ENCODE assay signal across 17 cellular contexts in the genomic region with DNA sequence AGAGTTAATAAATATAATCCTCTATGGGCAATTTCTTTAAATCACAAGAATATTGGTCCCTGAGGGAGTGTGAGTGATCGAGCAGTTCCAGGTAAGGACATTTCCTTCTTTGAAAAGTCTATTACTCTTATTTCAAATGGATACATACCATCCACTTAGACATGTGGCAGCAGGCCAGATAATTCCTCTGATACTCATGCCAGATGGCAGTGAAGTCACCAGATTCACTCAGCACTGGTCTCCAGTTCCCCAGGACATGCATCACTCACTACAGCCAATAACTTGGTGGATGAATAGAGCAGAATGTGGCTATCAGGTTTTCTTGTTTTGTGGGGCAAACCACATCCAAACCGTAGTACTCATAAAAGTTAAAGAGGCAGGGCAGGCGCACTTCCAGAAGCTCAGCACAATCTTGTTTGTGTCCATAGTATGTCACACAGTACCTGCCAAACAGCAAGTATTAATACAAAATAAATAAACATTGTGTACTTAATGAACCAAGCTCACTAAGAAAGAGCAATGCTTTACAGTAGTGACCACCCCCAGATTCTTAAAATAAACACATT.
DNase-seq lines count a peak whose midpoint lies in the region; ATAC-seq and TF ChIP-seq lines count a peak whose summit lies in the region.
"Had no signal": no experiment of that assay in that cellular context is flagged by ENCODE, and none has a peak within 500 bp of the region (broad histone marks: within the 10 kb centered on the region; RNA-seq: fewer than 3 reads in every experiment).

No MANE protein-coding gene starts in this region.

- H3K27ac ChIP-seq in RWPE2 (ENCODE audit: poor library complexity, severe bottlenecking) (no peak overlapping the region), left lung (no peak overlapping the region)
- H3K27ac ChIP-seq: gastroesophageal sphincter, tibial nerve had no signal

- H3K36me3 ChIP-seq in MG63 (no peaks in the 10 kb centered on the region), RWPE2 (ENCODE audit: low read depth) (no peaks in the 10 kb centered on the region), left lung (no peaks in the 10 kb centered on the region)
- H3K36me3 ChIP-seq: gastroesophageal sphincter, tibial nerve had no signal

- H3K9me3 ChIP-seq in MG63 = no peaks in the 10 kb centered on the region
- no peaks in the 10 kb centered on the region for H3K9me3 ChIP-seq in RWPE2 (ENCODE audit: severe bottlenecking)
- no peaks in the 10 kb centered on the region for H3K9me3 ChIP-seq in left lung

- peak; percentile 45; the same call in 1 of the 3 replicates for ATAC-seq in RWPE2 (ENCODE audit: low read depth)
- ATAC-seq in HG03457 (IDR thresholded peaks at IDR 0.05; ENCODE audit: unreplicated experiment) = no peak
- ATAC-seq in left lung = no peak
- no peak for ATAC-seq in GM21515 (IDR thresholded peaks at IDR 0.05; ENCODE audit: unreplicated experiment)
- ATAC-seq: gastroesophageal sphincter, K562, right cardiac atrium had no signal

- intact Hi-C loops in left lung (cut with DNase I) = no loop called here

- TF ChIP-seq CTCF in RWPE2 (IDR thresholded peaks at IDR 0.05; ENCODE audit: poor library complexity, severe bottlenecking) = no peak
- TF ChIP-seq CTCF in left lung (IDR thresholded peaks at IDR 0.05) = no peak

- H3K27me3 ChIP-seq in MG63 = no peaks in the 10 kb centered on the region
- H3K27me3 ChIP-seq in RWPE2 (ENCODE audit: insufficient read depth, poor library complexity, severe bottlenecking) = no peaks in the 10 kb centered on the region
- no peaks in the 10 kb centered on the region for H3K27me3 ChIP-seq in left lung
- H3K27me3 ChIP-seq: gastroesophageal sphincter, tibial nerve had no signal

- peak; percentile 85 for DNase-seq in DMS53 (lab: John Stamatoyannopoulos, UW)
- peak; percentile 7 for DNase-seq in MG63
- peak; percentile 88 for DNase-seq in NCI-H2196 (lab: John Stamatoyannopoulos, UW; ENCODE audit: unreplicated experiment)
- no peak for DNase-seq in RWPE2 (ENCODE audit: low spot score)
- no peak for DNase-seq in left lung
- no peak for DNase-seq in activated gamma-delta T cell treated with Interleukin-2 at 50 U/mL for 16 hours
- DNase-seq: activated CD4-positive, alpha-beta T cell treated with anti-CD3 and anti-CD28 coated beads, Interleukin-2, amount 50 U/mL, for 48 hours; H9; NCI-H146; nucleus accumbens; right cardiac atrium; stimulated activated naive CD4-positive, alpha-beta T cell had no signal

- H3K4me3 ChIP-seq in MG63 (no peak overlapping the region), RWPE2 (ENCODE audit: severe bottlenecking) (no peak overlapping the region), left lung (no peak overlapping the region)
- H3K4me3 ChIP-seq: gastroesophageal sphincter, K562, tibial nerve had no signal

- no peaks in the 10 kb centered on the region for H3K4me1 ChIP-seq in RWPE2 (ENCODE audit: insufficient read depth, poor library complexity, severe bottlenecking)
- no peaks in the 10 kb centered on the region for H3K4me1 ChIP-seq in left lung
- H3K4me1 ChIP-seq: gastroesophageal sphincter, tibial nerve had no signal

Comparison
In these comparisons a context has a peak if more than half of its experiments do, and no peak if none do; other contexts are left out.
1. DNase-seq: peak in DMS53 (single experiment), MG63 (single experiment) and NCI-H2196 (single experiment); none in RWPE2 (single experiment), left lung (0 of 2) and activated gamma-delta T cell treated with Interleukin-2 at 50 U/mL for 16 hours (single experiment).